Comparison of ENCODE assay signal across 17 cellular contexts in genomic region chr2:230931556-230932231, GRCh38. TPM values are rescaled to one million over a fixed set of nuclear protein-coding genes. Genes with fewer than 3 reads are reported as not detected.
DNase-seq lines count a peak whose midpoint lies in the region; ATAC-seq and TF ChIP-seq lines count a peak whose summit lies in the region.
"Had no signal": no experiment of that assay in that cellular context is flagged by ENCODE, and none has a peak within 500 bp of the region (broad histone marks: within the 10 kb centered on the region; RNA-seq: fewer than 3 reads in every experiment).

No MANE protein-coding gene starts in this region.

- 83 to 91% methylated on average over 21 to 22 of the region's 22 CpGs for WGBS in testis, 2 donors

- H3K4me3 ChIP-seq in lower lobe of right lung: no peak overlapping the region
- H3K4me3 ChIP-seq in testis: no peak overlapping the region
- H3K4me3 ChIP-seq: pancreas, SK-N-MC, thoracic aorta had no signal

- peaks cover 8% of the 10 kb centered on the region for H3K4me1 ChIP-seq in lower lobe of right lung
- peaks cover 17% of the 10 kb centered on the region for H3K4me1 ChIP-seq in testis
- H3K4me1 ChIP-seq: pancreas had no signal

- TF ChIP-seq CTCF in lower lobe of right lung (IDR thresholded peaks at IDR 0.05): no peak
- TF ChIP-seq CTCF in testis (IDR thresholded peaks at IDR 0.05): no peak

- H3K27me3 ChIP-seq in lower lobe of right lung (ENCODE audit: low read depth): no peaks in the 10 kb centered on the region
- H3K27me3 ChIP-seq in testis: no peaks in the 10 kb centered on the region
- H3K27me3 ChIP-seq: pancreas had no signal

- no peaks in the 10 kb centered on the region for H3K36me3 ChIP-seq in lower lobe of right lung
- H3K36me3 ChIP-seq in testis (ENCODE audit: low read depth, missing control alignments): no peaks in the 10 kb centered on the region
- H3K36me3 ChIP-seq: pancreas, thoracic aorta had no signal

- TF ChIP-seq POLR2A in testis (IDR thresholded peaks at IDR 0.05): no peak

- H3K9me3 ChIP-seq in lower lobe of right lung (peaks cover 7% of the 10 kb centered on the region), testis (no peaks in the 10 kb centered on the region)
- H3K9me3 ChIP-seq: pancreas had no signal

- intact Hi-C loops in cardiac septum (cut with DNase I) (no loop called here), left ventricle myocardium superior (cut with micrococcal nuclease) (no loop called here), lower lobe of right lung (cut with DNase I) (no loop called here), testis (cut with DNase I; ENCODE audit: low total_unique reads) (no loop called here)

- no peak for ATAC-seq in left ventricle myocardium superior
- no peak for ATAC-seq in lower lobe of right lung

- no peak overlapping the region for H3K27ac ChIP-seq in lower lobe of right lung
- no peak overlapping the region for H3K27ac ChIP-seq in testis
- H3K27ac ChIP-seq: pancreas, SK-N-MC, thoracic aorta had no signal

- peak; percentile 69 for DNase-seq in cardiac septum (ENCODE audit: low spot score)
- DNase-seq in left ventricle myocardium superior: no peak
- peak; percentile 49 for DNase-seq in activated CD8-positive, alpha-beta memory T cell treated with anti-CD3 and anti-CD28 coated beads, Interleukin-2, amount 50 U/mL, for 48 hours
- peak; percentile 38 for DNase-seq in lower lobe of right lung
- peak; percentile 12 for DNase-seq in testis
- DNase-seq in NCI-H2081 treated with DMSO at 0.1 percent for 48 hours (lab: John Stamatoyannopoulos, UW): no peak
- no peak for DNase-seq in NCI-H146 treated with DMSO at 0.1 percent for 48 hours (lab: John Stamatoyannopoulos, UW; ENCODE audit: unreplicated experiment)
- DNase-seq: amniotic stem cell; NCI-H1930; NCI-H526 treated with DMSO at 0.1 percent for 48 hours; pancreas; PC-3; stimulated activated CD4-positive, alpha-beta T cell treated with anti-CD3 and anti-CD28 coated beads, Interleukin-4, amount 100 ng/mL, for 24 hours; T1000 had no signal

RNA-seq across cellular contexts. Expression of gene GPR55, which starts 6.7 kb away (rescaled TPM):
- not detected for total RNA-seq in cardiac septum
- not detected for total RNA-seq in left ventricle myocardium superior
- 0.74 TPM for total RNA-seq in lower lobe of right lung
- 10 to 100 TPM; 10.9 to 14.7 TPM for total RNA-seq in testis
- 12.3 TPM for polyA plus RNA-seq in testis (ENCODE audit: insufficient read depth, low read depth, low replicate concordance)
- total RNA-seq: skeletal muscle tissue, thoracic aorta had no signal

Comparison
In these comparisons a context has a peak if more than half of its experiments do, and no peak if none do; other contexts are left out.
1. DNase-seq: peak in cardiac septum (single experiment), activated CD8-positive, alpha-beta memory T cell treated with anti-CD3 and anti-CD28 coated beads, Interleukin-2, amount 50 U/mL, for 48 hours (single experiment), lower lobe of right lung (single experiment) and testis (single experiment); none in left ventricle myocardium superior (single experiment), NCI-H2081 treated with DMSO at 0.1 percent for 48 hours (single experiment) and NCI-H146 treated with DMSO at 0.1 percent for 48 hours (single experiment).